In genomic region chr10:110973400-110973799, GRCh38 we compare ENCODE assay signal across 17 cellular contexts. TPM values are rescaled to one million over a fixed set of nuclear protein-coding genes. Genes with fewer than 3 reads are reported as not detected.
A peak's percentile ranks its signal among the peaks of the same experiment; 100 is the strongest.
DNase-seq lines count a peak whose midpoint lies in the region; ATAC-seq, FAIRE-seq and TF ChIP-seq lines count a peak whose summit lies in the region.
"Had no signal": no experiment of that assay in that cellular context is flagged by ENCODE, and none has a peak within 500 bp of the region (broad histone marks: within the 10 kb centered on the region; RNA-seq: fewer than 3 reads in every experiment).

No MANE protein-coding gene starts in this region.

- H3K9me3 ChIP-seq in mammary epithelial cell (replicated peaks; ENCODE audit: insufficient read depth, low read length): no peaks in the 10 kb centered on the region
- no peaks in the 10 kb centered on the region for H3K9me3 ChIP-seq in SU-DHL-6 (ENCODE audit: insufficient read depth, low read length)
- no peaks in the 10 kb centered on the region for H3K9me3 ChIP-seq in smooth muscle cell (replicated peaks; ENCODE audit: low read depth)

- POLR2A ChIA-PET in MCF 10A (lab: Yijun Ruan, JAX): interaction anchor here (0.6 kb wide), 1 partner anchor 87 kb away, joined by 3 read pairs; no protein-coding TSS in a partner anchor

- H3K9me2 ChIP-seq in SU-DHL-6 (replicated peaks; ENCODE audit: insufficient read depth, low read length): no peaks in the 10 kb centered on the region

- H3K27me3 ChIP-seq in mammary epithelial cell (ENCODE audit: insufficient read depth, low read length): no peaks in the 10 kb centered on the region
- H3K27me3 ChIP-seq in SU-DHL-6 (ENCODE audit: low read length): no peaks in the 10 kb centered on the region
- no peaks in the 10 kb centered on the region for H3K27me3 ChIP-seq in smooth muscle cell (ENCODE audit: low read depth)

- no peak overlapping the region for H3K4me2 ChIP-seq in mammary epithelial cell (ENCODE audit: insufficient read depth, low read depth, low read length)
- peak overlapping the region; percentile 2 for H3K4me2 ChIP-seq in SU-DHL-6 (ENCODE audit: low read depth, low read length, poor library complexity, severe bottlenecking)
- H3K4me2 ChIP-seq in smooth muscle cell: no peak overlapping the region

- no TSS peak for BruUV-seq in MCF 10A (replicated peaks; lab: Mats Ljungman, UMichigan)
- no TSS peak for BruUV-seq in mammary epithelial cell (replicated peaks; lab: Mats Ljungman, UMichigan)

- dilution Hi-C loops in mammary epithelial cell (cut with HindIII; ENCODE audit: low sequenced_read_pairs): no loop called here

- H2AFZ ChIP-seq in mammary epithelial cell (ENCODE audit: low read depth, low read length) (no peak overlapping the region), SU-DHL-6 (ENCODE audit: low read depth, low read length, severe bottlenecking) (no peak overlapping the region), smooth muscle cell (ENCODE audit: low read depth) (no peak overlapping the region)
- H2AFZ ChIP-seq: GM23248 had no signal

- peaks cover 1% of the 10 kb centered on the region for H3K36me3 ChIP-seq in mammary epithelial cell (ENCODE audit: insufficient read depth, low read length)
- peaks cover 13% of the 10 kb centered on the region; the same call in 1 of the 2 replicates for H3K36me3 ChIP-seq in SU-DHL-6 (ENCODE audit: low read length)
- H3K36me3 ChIP-seq in smooth muscle cell (ENCODE audit: low read depth): no peaks in the 10 kb centered on the region

- no peaks in the 10 kb centered on the region for H3K9me3 Mint-ChIP-seq in MCF 10A (ENCODE audit: unreplicated experiment)

- H3K4me3 Mint-ChIP-seq in MCF 10A (ENCODE audit: unreplicated experiment): no peak overlapping the region

- H3K79me2 ChIP-seq in mammary epithelial cell (ENCODE audit: insufficient read depth, low read length): peaks cover 73% of the 10 kb centered on the region
- peaks cover 99% of the 10 kb centered on the region for H3K79me2 ChIP-seq in SU-DHL-6 (ENCODE audit: insufficient read depth, low read length)
- H3K79me2 ChIP-seq in smooth muscle cell (ENCODE audit: low read depth): peaks cover 92% of the 10 kb centered on the region

- TF ChIP-seq CTCF in MCF 10A (IDR thresholded peaks at IDR 0.05; ENCODE audit: unreplicated experiment) (no peak), mammary epithelial cell (conservative IDR thresholded peaks at IDR 0.05 in 1 of 2, IDR thresholded peaks at IDR 0.05 in 1 of 2; ENCODE audit: extremely low read depth in 1 of 2, insufficient read depth in 1 of 2, low read depth in 1 of 2, low read length in 2 of 2) (no peak), SU-DHL-6 (IDR thresholded peaks at IDR 0.05; ENCODE audit: insufficient read depth, low read length, poor library complexity, severe bottlenecking) (no peak), smooth muscle cell (IDR thresholded peaks at IDR 0.05; ENCODE audit: borderline replicate concordance, insufficient read depth, poor library complexity, severe bottlenecking) (no peak)

- H3K9ac ChIP-seq in mammary epithelial cell (ENCODE audit: insufficient read depth, low read length): no peak overlapping the region
- no peak overlapping the region for H3K9ac ChIP-seq in SU-DHL-6 (ENCODE audit: low read length)
- H3K9ac ChIP-seq in smooth muscle cell (ENCODE audit: low read depth): no peak overlapping the region
- H3K9ac ChIP-seq: GM23248 had no signal

- ATAC-seq in left cardiac atrium: no peak

- H3K27me3 Mint-ChIP-seq in MCF 10A (ENCODE audit: insufficient read depth, unreplicated experiment): no peaks in the 10 kb centered on the region
- H3K27me3 Mint-ChIP-seq: CD4-positive, alpha-beta memory T cell had no signal

- H3K4me1 Mint-ChIP-seq in MCF 10A (ENCODE audit: insufficient read depth, unreplicated experiment): peaks cover 26% of the 10 kb centered on the region

- peaks cover 22% of the 10 kb centered on the region for H3K36me3 Mint-ChIP-seq in MCF 10A (ENCODE audit: insufficient read depth, unreplicated experiment)

- H3K27ac ChIP-seq in mammary epithelial cell (ENCODE audit: insufficient read depth, low read depth, low read length) (no peak overlapping the region), SU-DHL-6 (ENCODE audit: low read depth, low read length) (no peak overlapping the region), smooth muscle cell (ENCODE audit: low read depth) (no peak overlapping the region)
- H3K27ac ChIP-seq: GM23248, HL-60 had no signal

- H3K4me1 ChIP-seq in mammary epithelial cell (ENCODE audit: insufficient read depth, low read length): no peaks in the 10 kb centered on the region
- no peaks in the 10 kb centered on the region for H3K4me1 ChIP-seq in smooth muscle cell (ENCODE audit: low read depth)

- in situ Hi-C loops in mammary epithelial cell (cut with MboI; ENCODE audit: low sequenced_read_pairs in 2 of 2): no loop called here

- DNase-seq in MCF 10A (ENCODE audit: unreplicated experiment) (no peak), mammary epithelial cell (no peak), NCI-H524 treated with DMSO at 0.1 percent for 48 hours (lab: John Stamatoyannopoulos, UW) (no peak), left cardiac atrium (no peak), smooth muscle cell (lab: John Stamatoyannopoulos, UW; ENCODE audit: unreplicated experiment) (no peak)
- DNase-seq: AML-193; CD4-positive, alpha-beta memory T cell; DMS79 treated with DMSO at 0.1 percent for 48 hours; GM23248; NCI-H1092 treated with DMSO at 0.1 percent for 48 hours; NCI-H1694 treated with DMSO at 0.1 percent for 48 hours; SHP77 treated with DMSO at 0.1 percent for 48 hours had no signal

- H4K20me1 ChIP-seq in mammary epithelial cell (ENCODE audit: insufficient read depth, low read length): no peaks in the 10 kb centered on the region
- H4K20me1 ChIP-seq in SU-DHL-6 (ENCODE audit: low read depth, low read length): peaks cover 24% of the 10 kb centered on the region; the same call in 1 of the 2 replicates
- peaks cover 97% of the 10 kb centered on the region for H4K20me1 ChIP-seq in smooth muscle cell (ENCODE audit: low read depth)

- H3K27ac Mint-ChIP-seq in MCF 10A (ENCODE audit: low read depth, unreplicated experiment): peak overlapping the region; percentile 16

- WGBS in mammary epithelial cell (ENCODE audit: low coverage, missing lambda C conversion rate): 60% methylated on average over 3 of the region's 3 CpGs
- WGBS in smooth muscle cell (ENCODE audit: low lambda C conversion rate): 92% methylated on average over 3 of the region's 3 CpGs

- H3F3A ChIP-seq in SU-DHL-6 (ENCODE audit: insufficient read depth): peaks cover 10% of the 10 kb centered on the region; the same call in 1 of the 2 replicates
- peaks cover 4% of the 10 kb centered on the region for H3F3A ChIP-seq in smooth muscle cell (ENCODE audit: low read depth)

- H3K4me3 ChIP-seq in mammary epithelial cell (replicated peaks in 1 of 3; ENCODE audit: insufficient read depth in 1 of 3, low read depth in 2 of 3, low read length in 3 of 3) (no peak overlapping the region), SU-DHL-6 (ENCODE audit: insufficient read depth, low read length, poor library complexity, severe bottlenecking) (no peak overlapping the region), smooth muscle cell (no peak overlapping the region)
- H3K4me3 ChIP-seq: GM23248 had no signal

- intact Hi-C loops in MCF 10A (cut with micrococcal nuclease): no loop called here
- intact Hi-C loops in mammary epithelial cell (cut with micrococcal nuclease): no loop called here
- intact Hi-C loops in left cardiac atrium (cut with DNase I): loop anchor here in 1 of 2 donors (10.0 kb wide), 1 partner anchor 49 kb away; no protein-coding TSS in a partner anchor

- peak; percentile 81 for FAIRE-seq in islet of Langerhans (lab: Jason Lieb, UNC)
- FAIRE-seq: D721Med, GM12892 had no signal

- CTCF ChIA-PET in MCF 10A (lab: Yijun Ruan, JAX): no interaction called here
- CTCF ChIA-PET in mammary epithelial cell (lab: Charles Lee; ENCODE audit: low non-redundant PET): no interaction called here

RNA-seq across cellular contexts. Expression of gene SHOC2, which starts 54.0 kb away (rescaled TPM):
- total RNA-seq in MCF 10A (2022): 59.8 and 60.6 TPM in 2 replicates
- total RNA-seq in mammary epithelial cell: 10 to 100 TPM; 51.1 to 59.0 TPM
- polyA plus RNA-seq in mammary epithelial cell: 11.9 TPM
- polyA minus RNA-seq in mammary epithelial cell: 27.4 TPM
- total RNA-seq in left cardiac atrium: 10 to 100 TPM; 43.0 to 49.4 TPM
- total RNA-seq in smooth muscle cell: 45.1 and 54.4 TPM in 2 replicates
- polyA plus RNA-seq in smooth muscle cell: 19.3 and 22.7 TPM in 2 replicates

RNA-seq across cellular contexts. Expression of gene BBIP1, which starts 54.4 kb away (rescaled TPM):
- 46.9 and 68.7 TPM in 2 replicates for total RNA-seq in MCF 10A (2022)
- total RNA-seq in mammary epithelial cell: 10 to 100 TPM in 1 of 2 donors, 1 to 10 TPM in 1; 9.3 to 25.0 TPM
- 10.1 TPM for polyA plus RNA-seq in mammary epithelial cell
- not detected for polyA minus RNA-seq in mammary epithelial cell
- total RNA-seq in left cardiac atrium: 10 to 100 TPM; 22.8 to 25.5 TPM
- total RNA-seq in smooth muscle cell: 19.5 and 22.3 TPM in 2 replicates
- 17.8 and 26.3 TPM in 2 replicates for polyA plus RNA-seq in smooth muscle cell
